ENCODE assay signal across 8 cellular contexts in genomic region chr4:127781303-127782024, GRCh38. TPM values are rescaled to one million over a fixed set of nuclear protein-coding genes. Genes with fewer than 3 reads are reported as not detected.
DNase-seq lines count a peak whose midpoint lies in the region; ATAC-seq and TF ChIP-seq lines count a peak whose summit lies in the region.

No MANE protein-coding gene starts in this region.

- peak overlapping the region; percentile 84 for H3K4me3 Mint-ChIP-seq in endothelial cell (ENCODE audit: unreplicated experiment)

- DNase-seq in activated T-cell treated with anti-CD3 and anti-CD28 coated beads for 24 hours (ENCODE audit: low read depth), result peak; percentile 1
- no peak for DNase-seq in activated T-cell treated with anti-CD3 and anti-CD28 coated beads, Interleukin-2, amount 50 U/mL, for 1 hour
- no peak for DNase-seq in SJCRH30
- DNase-seq in endothelial cell (ENCODE audit: low spot score), result no peak
- peak; percentile 61 for DNase-seq in midbrain (lab: John Stamatoyannopoulos, UW)
- no peak for DNase-seq in COLO829 (ENCODE audit: low spot score)

- H3K4me1 ChIP-seq in SJCRH30 (0 out of 2 replicates have a peak, but pooled peaks cover 3% of the 10 kb centered on the region), urinary bladder (ENCODE audit: insufficient read depth) (peaks cover 2% of the 10 kb centered on the region)

- H3K27me3 Mint-ChIP-seq in endothelial cell (ENCODE audit: unreplicated experiment), result peaks cover 3% of the 10 kb centered on the region

- no peaks in the 10 kb centered on the region for H3K9me3 ChIP-seq in SJCRH30 (replicated peaks)

- no peaks in the 10 kb centered on the region for H3K36me3 ChIP-seq in SJCRH30
- no peaks in the 10 kb centered on the region for H3K36me3 ChIP-seq in urinary bladder (ENCODE audit: insufficient read depth)

- WGBS in urinary bladder, result 12% methylated on average over 43 of the region's 43 CpGs

- peaks cover 6% of the 10 kb centered on the region for H3K4me1 Mint-ChIP-seq in endothelial cell (ENCODE audit: unreplicated experiment)

- peak; percentile 26 for ATAC-seq in HG02884 (IDR thresholded peaks at IDR 0.05; ENCODE audit: unreplicated experiment)

- H3K27ac Mint-ChIP-seq in endothelial cell (ENCODE audit: unreplicated experiment), result no peak overlapping the region

- H3K27me3 ChIP-seq in SJCRH30, result no peaks in the 10 kb centered on the region

- TF ChIP-seq CTCF in endothelial cell (IDR thresholded peaks at IDR 0.05; ENCODE audit: unreplicated experiment), result no peak

- H3K9me3 Mint-ChIP-seq in endothelial cell (ENCODE audit: unreplicated experiment), result no peaks in the 10 kb centered on the region

- no peaks in the 10 kb centered on the region for H3K36me3 Mint-ChIP-seq in endothelial cell (ENCODE audit: low read depth, unreplicated experiment)

- H3K4me3 ChIP-seq in SJCRH30 (peak overlapping the region; percentile 62), urinary bladder (ENCODE audit: low read depth, low read length) (peak overlapping the region; percentile 61)

- H3K27ac ChIP-seq in SJCRH30 (peak overlapping the region; percentile 67), urinary bladder (ENCODE audit: low read depth) (no peak overlapping the region)

RNA-seq across cellular contexts. Expression of gene HSPA4L, which starts 0.7 kb away (rescaled TPM):
- 4.7 and 4.8 TPM in 2 replicates for total RNA-seq in SJCRH30 (2014; rRNA removed; shearing (Covaris generic))
- total RNA-seq in endothelial cell (ENCODE audit: unreplicated experiment) (1.6 TPM), urinary bladder (4.5 TPM)
- polyA plus RNA-seq in urinary bladder, result 1.7 TPM

RNA-seq across cellular contexts. Expression of gene SLC25A31, which starts 51.3 kb away (rescaled TPM):
- total RNA-seq in SJCRH30 (2014; rRNA removed; shearing (Covaris generic)), result 0.10 TPM in 1 of 2 replicates, not detected in the other
- total RNA-seq in endothelial cell (ENCODE audit: unreplicated experiment) (not detected), urinary bladder (not detected)
- not detected for polyA plus RNA-seq in urinary bladder

Comparison
In these comparisons a context has a peak if more than half of its experiments do, and no peak if none do; other contexts are left out.
1. DNase-seq: peak in activated T-cell treated with anti-CD3 and anti-CD28 coated beads for 24 hours (single experiment) and midbrain (single experiment); none in activated T-cell treated with anti-CD3 and anti-CD28 coated beads, Interleukin-2, amount 50 U/mL, for 1 hour (single experiment), SJCRH30 (0 of 2), endothelial cell (single experiment) and COLO829 (single experiment).